In the genomic region with DNA sequence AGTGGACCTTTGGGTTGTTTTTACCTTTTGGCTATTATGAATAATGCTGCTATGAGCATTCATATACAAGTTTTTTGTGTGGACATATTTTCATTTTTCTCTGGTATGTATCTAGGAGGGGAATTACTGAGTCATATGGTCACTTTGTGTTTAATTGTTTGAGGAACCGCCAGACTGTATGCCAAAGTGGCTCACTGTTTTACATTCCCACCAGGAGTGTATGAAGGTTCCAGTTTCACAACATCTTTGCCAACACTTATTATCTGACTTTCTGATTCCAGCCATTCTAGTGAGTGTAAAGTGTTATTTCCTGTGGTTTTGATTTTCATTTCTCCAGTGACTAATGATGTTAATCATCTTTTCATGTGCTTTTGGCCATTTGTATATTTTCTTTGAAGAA, we compare ENCODE assay signal across 10 cellular contexts. TPM values are rescaled to one million over a fixed set of nuclear protein-coding genes. Genes with fewer than 3 reads are reported as not detected.
DNase-seq lines count a peak whose midpoint lies in the region; ATAC-seq and TF ChIP-seq lines count a peak whose summit lies in the region.
"Had no signal": no experiment of that assay in that cellular context is flagged by ENCODE, and none has a peak within 500 bp of the region (broad histone marks: within the 10 kb centered on the region; RNA-seq: fewer than 3 reads in every experiment).

No MANE protein-coding gene starts in this region.

- no peak overlapping the region for H2AFZ ChIP-seq in fibroblast of lung (ENCODE audit: low read length)

- ATAC-seq in activated CD8-positive, alpha-beta memory T cell treated with anti-CD3 and anti-CD28 coated beads, Interleukin-2, amount 10 ng/mL, durations not matched to agents 7 days and 5 days, result peak; percentile 34
- ATAC-seq in sciatic nerve, result no peak
- ATAC-seq: left colon, right lobe of liver had no signal

- TF ChIP-seq CTCF in fibroblast of lung (conservative IDR thresholded peaks at IDR 0.05 in 1 of 2, IDR thresholded peaks at IDR 0.05 in 1 of 2; ENCODE audit: low read depth in 1 of 2, low read length in 2 of 2), result no peak

- H3K27ac ChIP-seq in fibroblast of lung (ENCODE audit: insufficient read depth, low read length), result no peak overlapping the region
- H3K27ac ChIP-seq: right lobe of liver had no signal

- H3K4me1 Mint-ChIP-seq in activated CD4-positive, alpha-beta T cell treated with anti-CD3 and anti-CD28 coated beads, Interleukin-2, amount 10 ng/mL, durations not matched to agents 24 days and 14 days, result peaks cover 50% of the 10 kb centered on the region
- H3K4me1 Mint-ChIP-seq in activated CD8-positive, alpha-beta memory T cell treated with anti-CD3 and anti-CD28 coated beads, Interleukin-2, amount 10 ng/mL, durations not matched to agents 7 days and 5 days, result peaks cover 47% of the 10 kb centered on the region
- peaks cover 89% of the 10 kb centered on the region for H3K4me1 Mint-ChIP-seq in stimulated activated naive CD8-positive, alpha-beta T cell treated with anti-CD3 and anti-CD28 coated beads, Interleukin-15, Interleukin-2, amounts not matched to agents 100 ng/mL and 50 ng/mL, for 24 hours (ENCODE audit: low read depth)

- H3K36me3 ChIP-seq in fibroblast of lung (ENCODE audit: control insufficient read depth, insufficient read depth, low read length), result no peaks in the 10 kb centered on the region
- H3K36me3 ChIP-seq: right lobe of liver had no signal

- peaks cover 12% of the 10 kb centered on the region for H3K9me3 Mint-ChIP-seq in activated CD4-positive, alpha-beta T cell treated with anti-CD3 and anti-CD28 coated beads, Interleukin-2, amount 10 ng/mL, durations not matched to agents 24 days and 14 days
- no peaks in the 10 kb centered on the region for H3K9me3 Mint-ChIP-seq in activated CD8-positive, alpha-beta memory T cell treated with anti-CD3 and anti-CD28 coated beads, Interleukin-2, amount 10 ng/mL, durations not matched to agents 7 days and 5 days (ENCODE audit: low read depth)
- peaks cover 4% of the 10 kb centered on the region for H3K9me3 Mint-ChIP-seq in stimulated activated naive CD8-positive, alpha-beta T cell treated with anti-CD3 and anti-CD28 coated beads, Interleukin-15, Interleukin-2, amounts not matched to agents 100 ng/mL and 50 ng/mL, for 24 hours

- H3K79me2 ChIP-seq in fibroblast of lung (ENCODE audit: control insufficient read depth, insufficient read depth, low read length), result no peaks in the 10 kb centered on the region

- no peaks in the 10 kb centered on the region for H4K20me1 ChIP-seq in fibroblast of lung (ENCODE audit: control insufficient read depth, extremely low read depth, insufficient read depth, low read length)

- intact Hi-C loops in activated CD4-positive, alpha-beta T cell treated with anti-CD3 and anti-CD28 coated beads, Interleukin-2, amount 10 ng/mL, durations not matched to agents 24 days and 14 days (cut with micrococcal nuclease), result loop anchor here (1.0 kb wide), 1 partner anchor 17 kb away; no protein-coding TSS in a partner anchor
- intact Hi-C loops in sciatic nerve (cut with DNase I), result no loop called here

- no peak overlapping the region for H3K4me3 ChIP-seq in fibroblast of lung (replicated peaks in 1 of 4; ENCODE audit: control extremely low read depth in 1 of 4, insufficient read depth in 1 of 4, low read depth in 3 of 4, low read length in 4 of 4)
- H3K4me3 ChIP-seq: right lobe of liver had no signal

- peaks cover 54% of the 10 kb centered on the region for H3K36me3 Mint-ChIP-seq in activated CD4-positive, alpha-beta T cell treated with anti-CD3 and anti-CD28 coated beads, Interleukin-2, amount 10 ng/mL, durations not matched to agents 24 days and 14 days (ENCODE audit: low read depth)
- H3K36me3 Mint-ChIP-seq in activated CD8-positive, alpha-beta memory T cell treated with anti-CD3 and anti-CD28 coated beads, Interleukin-2, amount 10 ng/mL, durations not matched to agents 7 days and 5 days, result peaks cover 55% of the 10 kb centered on the region
- peaks cover 46% of the 10 kb centered on the region for H3K36me3 Mint-ChIP-seq in stimulated activated naive CD8-positive, alpha-beta T cell treated with anti-CD3 and anti-CD28 coated beads, Interleukin-15, Interleukin-2, amounts not matched to agents 100 ng/mL and 50 ng/mL, for 24 hours (ENCODE audit: low read depth)

- CTCF ChIA-PET in activated CD8-positive, alpha-beta memory T cell treated with anti-CD3 and anti-CD28 coated beads, Interleukin-2, amount 10 ng/mL, durations not matched to agents 7 days and 5 days (lab: Charles Lee), result interaction anchor here (1.2 to 1.7 kb wide), 3 partner anchors 11 to 16 kb away, joined by 3 to 5 read pairs (median 4); no protein-coding TSS in a partner anchor

- peak overlapping the region; percentile 31 for H3K27ac Mint-ChIP-seq in activated CD4-positive, alpha-beta T cell treated with anti-CD3 and anti-CD28 coated beads, Interleukin-2, amount 10 ng/mL, durations not matched to agents 24 days and 14 days
- H3K27ac Mint-ChIP-seq in activated CD8-positive, alpha-beta memory T cell treated with anti-CD3 and anti-CD28 coated beads, Interleukin-2, amount 10 ng/mL, durations not matched to agents 7 days and 5 days, result peak overlapping the region; percentile 71
- H3K27ac Mint-ChIP-seq in stimulated activated naive CD8-positive, alpha-beta T cell treated with anti-CD3 and anti-CD28 coated beads, Interleukin-15, Interleukin-2, amounts not matched to agents 100 ng/mL and 50 ng/mL, for 24 hours, result peak overlapping the region; percentile 88

- no peaks in the 10 kb centered on the region for H3K9me3 ChIP-seq in fibroblast of lung (ENCODE audit: control insufficient read depth, insufficient read depth, low read depth, low read length)
- H3K9me3 ChIP-seq: right lobe of liver had no signal

- H3K27me3 ChIP-seq in fibroblast of lung (ENCODE audit: control insufficient read depth, insufficient read depth, low read length), result no peaks in the 10 kb centered on the region
- H3K27me3 ChIP-seq: right lobe of liver had no signal

- no peaks in the 10 kb centered on the region for H3K27me3 Mint-ChIP-seq in activated CD4-positive, alpha-beta T cell treated with anti-CD3 and anti-CD28 coated beads, Interleukin-2, amount 10 ng/mL, durations not matched to agents 24 days and 14 days
- no peaks in the 10 kb centered on the region for H3K27me3 Mint-ChIP-seq in activated CD8-positive, alpha-beta memory T cell treated with anti-CD3 and anti-CD28 coated beads, Interleukin-2, amount 10 ng/mL, durations not matched to agents 7 days and 5 days
- no peaks in the 10 kb centered on the region for H3K27me3 Mint-ChIP-seq in stimulated activated naive CD8-positive, alpha-beta T cell treated with anti-CD3 and anti-CD28 coated beads, Interleukin-15, Interleukin-2, amounts not matched to agents 100 ng/mL and 50 ng/mL, for 24 hours

- H3K4me2 ChIP-seq in fibroblast of lung (ENCODE audit: extremely low read depth, insufficient read depth, low read length), result no peak overlapping the region

- H3K4me3 Mint-ChIP-seq in activated CD4-positive, alpha-beta T cell treated with anti-CD3 and anti-CD28 coated beads, Interleukin-2, amount 10 ng/mL, durations not matched to agents 24 days and 14 days, result no peak overlapping the region
- no peak overlapping the region for H3K4me3 Mint-ChIP-seq in activated CD8-positive, alpha-beta memory T cell treated with anti-CD3 and anti-CD28 coated beads, Interleukin-2, amount 10 ng/mL, durations not matched to agents 7 days and 5 days
- peak overlapping the region; percentile 56 for H3K4me3 Mint-ChIP-seq in stimulated activated naive CD8-positive, alpha-beta T cell treated with anti-CD3 and anti-CD28 coated beads, Interleukin-15, Interleukin-2, amounts not matched to agents 100 ng/mL and 50 ng/mL, for 24 hours

- DNase-seq in activated CD4-positive, alpha-beta T cell treated with anti-CD3 and anti-CD28 coated beads, Interleukin-2, amount 10 ng/mL, durations not matched to agents 24 days and 14 days, result no peak
- DNase-seq in activated CD4-positive, alpha-beta T cell treated with anti-CD3 and anti-CD28 coated beads, Interleukin-2, amount 50 U/mL, for 1 hour, result no peak
- DNase-seq in activated CD8-positive, alpha-beta memory T cell treated with anti-CD3 and anti-CD28 coated beads, Interleukin-2, amount 10 ng/mL, durations not matched to agents 7 days and 5 days, result peak; percentile 19
- peak; percentile 39 to 94 for DNase-seq in fibroblast of lung (ENCODE audit: low read depth in 2 of 2)
- no peak for DNase-seq in iPS-NIHi7 (ENCODE audit: extremely low spot score)
- no peak for DNase-seq in NCI-H1105 (lab: John Stamatoyannopoulos, UW)
- DNase-seq in sciatic nerve (ENCODE audit: low spot score), result no peak
- DNase-seq: left colon, right lobe of liver had no signal

- H3K4me1 ChIP-seq in fibroblast of lung (ENCODE audit: control insufficient read depth, extremely low read depth, insufficient read depth, low read length), result no peaks in the 10 kb centered on the region
- H3K4me1 ChIP-seq: right lobe of liver had no signal

- no peak overlapping the region for H3K9ac ChIP-seq in fibroblast of lung (ENCODE audit: insufficient read depth, low read length)

RNA-seq across cellular contexts. Expression of gene CMTM7, which starts 51.8 kb away (rescaled TPM):
- total RNA-seq in activated CD4-positive, alpha-beta T cell treated with anti-CD3 and anti-CD28 coated beads, Interleukin-2, amount 10 ng/mL, durations not matched to agents 24 days and 14 days, result 45.0 and 46.3 TPM in 2 replicates
- total RNA-seq in activated CD8-positive, alpha-beta memory T cell treated with anti-CD3 and anti-CD28 coated beads, Interleukin-2, amount 10 ng/mL, durations not matched to agents 7 days and 5 days, result 10 to 100 TPM; 42.6 to 49.8 TPM
- total RNA-seq in fibroblast of lung, result 3.3 and 3.5 TPM in 2 replicates
- 9.3 and 14.3 TPM in 2 replicates for polyA plus RNA-seq in fibroblast of lung
- 8.3 and 11.6 TPM in 2 replicates for polyA plus RNA-seq in fibroblast of lung (2012)
- polyA minus RNA-seq in fibroblast of lung (ENCODE audit: low replicate concordance), result 17.6 and 22.4 TPM in 2 replicates
- 19.5 TPM for total RNA-seq in sciatic nerve

RNA-seq across cellular contexts. Expression of gene CMTM6, which starts 59.2 kb away (rescaled TPM):
- total RNA-seq in activated CD4-positive, alpha-beta T cell treated with anti-CD3 and anti-CD28 coated beads, Interleukin-2, amount 10 ng/mL, durations not matched to agents 24 days and 14 days, result 79.3 and 79.6 TPM in 2 replicates
- total RNA-seq in activated CD8-positive, alpha-beta memory T cell treated with anti-CD3 and anti-CD28 coated beads, Interleukin-2, amount 10 ng/mL, durations not matched to agents 7 days and 5 days, result 100 to 1,000 TPM in 1 of 2 experiments, 10 to 100 TPM in 1; 43.7 to 102 TPM
- 72.4 and 74.1 TPM in 2 replicates for total RNA-seq in fibroblast of lung
- 60.8 and 76.5 TPM in 2 replicates for polyA plus RNA-seq in fibroblast of lung
- 41.3 and 46.7 TPM in 2 replicates for polyA plus RNA-seq in fibroblast of lung (2012)
- 11.6 and 13.7 TPM in 2 replicates for polyA minus RNA-seq in fibroblast of lung (ENCODE audit: low replicate concordance)
- total RNA-seq in sciatic nerve, result 51.2 TPM

Comparison
In these comparisons a context has a peak if more than half of its experiments do, and no peak if none do; other contexts are left out.
1. DNase-seq: peak in activated CD8-positive, alpha-beta memory T cell treated with anti-CD3 and anti-CD28 coated beads, Interleukin-2, amount 10 ng/mL, durations not matched to agents 7 days and 5 days (single experiment) and fibroblast of lung (2 of 2); none in activated CD4-positive, alpha-beta T cell treated with anti-CD3 and anti-CD28 coated beads, Interleukin-2, amount 10 ng/mL, durations not matched to agents 24 days and 14 days (single experiment), activated CD4-positive, alpha-beta T cell treated with anti-CD3 and anti-CD28 coated beads, Interleukin-2, amount 50 U/mL, for 1 hour (single experiment), iPS-NIHi7 (single experiment), NCI-H1105 (single experiment) and sciatic nerve (single experiment).
2. H3K27ac Mint-ChIP-seq: peak in every context shown above with its lines; median percentile 88 in stimulated activated naive CD8-positive, alpha-beta T cell treated with anti-CD3 and anti-CD28 coated beads, Interleukin-15, Interleukin-2, amounts not matched to agents 100 ng/mL and 50 ng/mL, for 24 hours; 71 in activated CD8-positive, alpha-beta memory T cell treated with anti-CD3 and anti-CD28 coated beads, Interleukin-2, amount 10 ng/mL, durations not matched to agents 7 days and 5 days; 31 in activated CD4-positive, alpha-beta T cell treated with anti-CD3 and anti-CD28 coated beads, Interleukin-2, amount 10 ng/mL, durations not matched to agents 24 days and 14 days.